ENCODE assay signal across 8 cellular contexts in genomic region chr2:121634354-121635307, GRCh38. TPM values are rescaled to one million over a fixed set of nuclear protein-coding genes. Genes with fewer than 3 reads are reported as not detected.
DNase-seq lines count a peak whose midpoint lies in the region; ATAC-seq and TF ChIP-seq lines count a peak whose summit lies in the region.

No MANE protein-coding gene starts in this region.

- H3K27ac Mint-ChIP-seq in Calu3 (ENCODE audit: unreplicated experiment) (peak overlapping the region; percentile 97), mesothelial cell of epicardium (peak overlapping the region; percentile 51)
- peak overlapping the region; percentile 89 for H3K27ac Mint-ChIP-seq in activated T-cell treated with anti-CD3 and anti-CD28 coated beads, Interleukin-2, amount 50 U/mL, for 72 hours

- H3K27me3 Mint-ChIP-seq in Calu3 (ENCODE audit: unreplicated experiment) (no peaks in the 10 kb centered on the region), mesothelial cell of epicardium (ENCODE audit: low read depth) (no peaks in the 10 kb centered on the region)
- no peaks in the 10 kb centered on the region for H3K27me3 Mint-ChIP-seq in activated T-cell treated with anti-CD3 and anti-CD28 coated beads, Interleukin-2, amount 50 U/mL, for 72 hours (ENCODE audit: low read depth)

- CTCF ChIA-PET in Calu3 (lab: Charles Lee) = interaction anchor here (0.6 to 1.0 kb wide), 4 partner anchors 15 to 102 kb away, joined by 3 to 4 read pairs (median 4); partner anchors contain the start of genes CLASP1 and NIFK

- peaks cover 26% of the 10 kb centered on the region for H3K4me1 Mint-ChIP-seq in Calu3 (ENCODE audit: low read depth, unreplicated experiment)
- peaks cover 38% of the 10 kb centered on the region for H3K4me1 Mint-ChIP-seq in activated T-cell treated with anti-CD3 and anti-CD28 coated beads, Interleukin-2, amount 50 U/mL, for 72 hours (ENCODE audit: low read depth)
- H3K4me1 Mint-ChIP-seq in mesothelial cell of epicardium = peaks cover 5% of the 10 kb centered on the region

- H3K4me3 Mint-ChIP-seq in Calu3 (ENCODE audit: low read depth, unreplicated experiment) (peak overlapping the region; percentile 41), mesothelial cell of epicardium (no peak overlapping the region)
- H3K4me3 Mint-ChIP-seq in activated T-cell treated with anti-CD3 and anti-CD28 coated beads, Interleukin-2, amount 50 U/mL, for 72 hours = peak overlapping the region; percentile 61 to 71

- H3K36me3 Mint-ChIP-seq in Calu3 (ENCODE audit: insufficient read depth, unreplicated experiment) = peaks cover 25% of the 10 kb centered on the region
- H3K36me3 Mint-ChIP-seq in activated T-cell treated with anti-CD3 and anti-CD28 coated beads, Interleukin-2, amount 50 U/mL, for 72 hours (ENCODE audit: insufficient read depth in 2 of 2) = peaks cover 8 to 16% of the 10 kb centered on the region in 2 donors
- H3K36me3 Mint-ChIP-seq in mesothelial cell of epicardium = peaks cover 18% of the 10 kb centered on the region

- ATAC-seq in activated T-cell treated with anti-CD3 and anti-CD28 coated beads, Interleukin-2, amount 50 U/mL, for 72 hours (replicated peaks in 1 of 2) = peak; percentile 75 to 78
- ATAC-seq in HG02759 (IDR thresholded peaks at IDR 0.05; ENCODE audit: unreplicated experiment) = no peak

- no TSS peak for BruUV-seq in Calu3 (replicated peaks; lab: Mats Ljungman, UMichigan)

- DNase-seq in Calu3 (peak; percentile 45), HPDE6-E6E7 (ENCODE audit: extremely low spot score) (peak; percentile 49), mesothelial cell of epicardium (ENCODE audit: low spot score in 2 of 2, unreplicated experiment in 2 of 2) (no peak), mesenteric fat pad (ENCODE audit: low spot score) (no peak), head of caudate nucleus (no peak), cortex of kidney (lab: John Stamatoyannopoulos, UW) (no peak)
- DNase-seq in activated T-cell treated with anti-CD3 and anti-CD28 coated beads, Interleukin-2, amount 50 U/mL, for 72 hours = peak; percentile 23 to 29

- peaks cover 2% of the 10 kb centered on the region for H3K9me3 Mint-ChIP-seq in Calu3 (ENCODE audit: low read depth, unreplicated experiment)
- peaks cover 0 to 4% of the 10 kb centered on the region in 2 donors for H3K9me3 Mint-ChIP-seq in activated T-cell treated with anti-CD3 and anti-CD28 coated beads, Interleukin-2, amount 50 U/mL, for 72 hours
- peaks cover 19% of the 10 kb centered on the region for H3K9me3 Mint-ChIP-seq in mesothelial cell of epicardium

- intact Hi-C loops in Calu3 (cut with micrococcal nuclease; ENCODE audit: unreplicated experiment) = no loop called here
- intact Hi-C loops in head of caudate nucleus (cut with DNase I) = no loop called here

- no peak for TF ChIP-seq CTCF in Calu3 (IDR thresholded peaks at IDR 0.05; ENCODE audit: unreplicated experiment)
- no peak for TF ChIP-seq CTCF in mesothelial cell of epicardium (IDR thresholded peaks at IDR 0.05; ENCODE audit: unreplicated experiment)

RNA-seq across cellular contexts. Expression of gene CLASP1, which starts 14.6 kb away (rescaled TPM):
- 54.3 and 59.7 TPM in 2 replicates for total RNA-seq in Calu3 (2022)
- 100 to 1,000 TPM in 1 of 2 donors, 10 to 100 TPM in 1; 95.1 to 121 TPM for total RNA-seq in activated T-cell treated with anti-CD3 and anti-CD28 coated beads, Interleukin-2, amount 50 U/mL, for 72 hours
- total RNA-seq in mesothelial cell of epicardium = 94.0 to 99.8 TPM (median 98.6 TPM) in 3 replicates
- 64.4 TPM for total RNA-seq in mesenteric fat pad

Comparison
In these comparisons a context has a peak if more than half of its experiments do, and no peak if none do; other contexts are left out.
1. DNase-seq: peak in Calu3 (single experiment), HPDE6-E6E7 (single experiment) and activated T-cell treated with anti-CD3 and anti-CD28 coated beads, Interleukin-2, amount 50 U/mL, for 72 hours (2 of 2); none in mesothelial cell of epicardium (0 of 2), mesenteric fat pad (single experiment), head of caudate nucleus (0 of 42) and cortex of kidney (single experiment).
2. Peak in every context shown above with its lines, with median percentiles within 50 percentile points of each other: H3K27ac Mint-ChIP-seq.